14 cellular contexts compared by ENCODE assay signal in the genomic region with DNA sequence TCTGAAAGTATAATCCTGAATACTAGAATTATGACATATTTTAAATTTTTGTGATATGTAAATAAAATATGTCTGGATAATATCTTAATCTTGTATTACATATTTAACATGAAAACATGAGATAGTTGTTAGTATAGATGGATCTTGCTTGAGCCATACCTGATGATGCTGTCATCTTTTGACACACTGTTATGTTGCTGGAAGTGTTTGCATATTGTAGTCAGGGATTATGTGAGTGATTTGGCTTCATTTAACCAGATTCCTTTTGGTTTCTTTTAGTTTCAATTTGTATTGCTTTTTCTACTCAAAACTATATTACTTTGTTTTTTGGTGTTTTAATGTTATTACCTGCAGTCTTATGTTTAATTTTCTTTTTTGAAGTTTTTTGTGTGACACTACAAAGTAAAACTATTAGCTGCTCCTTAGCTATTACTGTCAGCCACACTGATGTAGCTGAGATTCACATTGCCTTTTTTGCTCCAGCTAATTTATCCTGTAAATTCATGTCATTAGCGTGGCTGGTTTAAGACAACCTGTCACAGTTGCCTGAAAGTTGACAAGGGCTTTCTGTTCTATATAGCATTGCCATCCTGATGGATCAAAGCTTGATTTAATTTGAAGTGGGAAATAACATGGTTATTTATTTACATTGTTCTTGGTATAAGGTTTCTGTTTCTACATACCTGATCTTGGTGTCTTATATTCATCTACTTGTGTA. TPM values are rescaled to one million over a fixed set of nuclear protein-coding genes. Genes with fewer than 3 reads are reported as not detected.
DNase-seq lines count a peak whose midpoint lies in the region; ATAC-seq, FAIRE-seq and TF ChIP-seq lines count a peak whose summit lies in the region.
"Had no signal": no experiment of that assay in that cellular context is flagged by ENCODE, and none has a peak within 500 bp of the region (broad histone marks: within the 10 kb centered on the region; RNA-seq: fewer than 3 reads in every experiment).

No MANE protein-coding gene starts in this region.

- FAIRE-seq in islet of Langerhans (lab: Jason Lieb, UNC): peak; percentile 85
- no peak for FAIRE-seq in urothelium cell line (lab: Jason Lieb, UNC)

- no peaks in the 10 kb centered on the region for H3K27me3 Mint-ChIP-seq in CD8-positive, alpha-beta memory T cell

- TF ChIP-seq POLR2A in prostate gland (IDR thresholded peaks at IDR 0.05): no peak

- no peaks in the 10 kb centered on the region for H3K36me3 ChIP-seq in CD8-positive, alpha-beta memory T cell (ENCODE audit: insufficient read depth, low read length)
- no peaks in the 10 kb centered on the region for H3K36me3 ChIP-seq in prostate gland
- H3K36me3 ChIP-seq: ascending aorta had no signal

- 0% methylated on average over 1 of the region's 1 CpG for WGBS in prostate gland

- H3K9me3 Mint-ChIP-seq in CD8-positive, alpha-beta memory T cell: no peaks in the 10 kb centered on the region

- peak overlapping the region in 6 of 8 donors; percentile 10 to 82 (median 36) for H3K27ac Mint-ChIP-seq in CD8-positive, alpha-beta memory T cell
- H3K27ac Mint-ChIP-seq: endodermal cell had no signal

- H3K36me3 Mint-ChIP-seq in CD8-positive, alpha-beta memory T cell: peaks cover 0 to 35% (median 11%) of the 10 kb centered on the region in 3 donors

- no peaks in the 10 kb centered on the region for H3K9me3 ChIP-seq in CD8-positive, alpha-beta memory T cell (ENCODE audit: low read length)
- no peaks in the 10 kb centered on the region for H3K9me3 ChIP-seq in prostate gland
- H3K9me3 ChIP-seq: ascending aorta, BLaER1 had no signal

- CTCF ChIA-PET in CD8-positive, alpha-beta memory T cell (lab: Charles Lee): interaction anchor here (0.9 to 3.2 kb wide), 2 partner anchors 27 to 34 kb away, joined by 4 to 15 read pairs; partner anchors contain the start of gene METAP1

- no peak overlapping the region for H3K27ac ChIP-seq in CD8-positive, alpha-beta memory T cell (ENCODE audit: low read depth, low read length)
- no peak overlapping the region for H3K27ac ChIP-seq in prostate gland
- H3K27ac ChIP-seq: ascending aorta, BLaER1 had no signal

- no peaks in the 10 kb centered on the region for H3K27me3 ChIP-seq in CD8-positive, alpha-beta memory T cell (ENCODE audit: insufficient read depth, low read length, poor library complexity, severe bottlenecking)
- no peaks in the 10 kb centered on the region for H3K27me3 ChIP-seq in prostate gland (replicated peaks; ENCODE audit: insufficient read depth)
- H3K27me3 ChIP-seq: ascending aorta, BLaER1 had no signal

- DNase-seq in CD8-positive, alpha-beta memory T cell: no peak
- DNase-seq in dedifferentiated amniotic fluid mesenchymal stem cell (ENCODE audit: extremely low spot score): no peak
- DNase-seq in urothelium cell line (ENCODE audit: low spot score): no peak
- DNase-seq in prostate gland (ENCODE audit: low spot score): no peak
- DNase-seq in germinal center (ENCODE audit: low spot score): no peak
- DNase-seq: endodermal cell; hypothalamus; NCI-H748 treated with DMSO at 0.1 percent for 48 hours; stimulated activated CD4-positive, alpha-beta T cell treated with anti-CD3 and anti-CD28 coated beads, Interleukin-12 subunit alpha, Interleukin-12 subunit beta, amount 100 ng/mL, for 4 hours had no signal

- no peak for TF ChIP-seq CTCF in prostate gland (IDR thresholded peaks at IDR 0.05)

- H3K4me1 ChIP-seq in CD8-positive, alpha-beta memory T cell (ENCODE audit: insufficient read depth, low read length): peaks cover 7% of the 10 kb centered on the region
- no peaks in the 10 kb centered on the region for H3K4me1 ChIP-seq in prostate gland (replicated peaks)

- H3K4me1 Mint-ChIP-seq in CD8-positive, alpha-beta memory T cell: peaks cover 60 to 79% (median 74%) of the 10 kb centered on the region in 3 donors

- peak overlapping the region in 1 of 7 donors; percentile 38 for H3K4me3 Mint-ChIP-seq in CD8-positive, alpha-beta memory T cell
- H3K4me3 Mint-ChIP-seq: endodermal cell had no signal

- POLR2A ChIA-PET in CD8-positive, alpha-beta memory T cell (lab: Charles Lee): interaction anchor here (0.6 kb wide), 1 partner anchor 100 kb away, joined by 3 read pairs; no protein-coding TSS in a partner anchor

- intact Hi-C loops in prostate gland (cut with DNase I): no loop called here

- H3K4me3 ChIP-seq in CD8-positive, alpha-beta memory T cell (ENCODE audit: low read length): no peak overlapping the region
- no peak overlapping the region for H3K4me3 ChIP-seq in prostate gland
- H3K4me3 ChIP-seq: ascending aorta, BLaER1 had no signal

- ATAC-seq in GM21529 (IDR thresholded peaks at IDR 0.05; ENCODE audit: unreplicated experiment): peak; percentile 53
- ATAC-seq in HG03469 (IDR thresholded peaks at IDR 0.05; ENCODE audit: unreplicated experiment): peak; percentile 60

RNA-seq across cellular contexts. Expression of gene METAP1, which starts 33.7 kb away (rescaled TPM):
- total RNA-seq in CD8-positive, alpha-beta memory T cell: 10 to 100 TPM; 56.6 to 58.5 TPM
- 30.4 TPM for polyA plus RNA-seq in CD8-positive, alpha-beta memory T cell
- 10 to 100 TPM; 55.3 to 70.1 TPM for total RNA-seq in prostate gland

RNA-seq across cellular contexts. Expression of gene ADH5, which starts 59.4 kb away (rescaled TPM):
- total RNA-seq in CD8-positive, alpha-beta memory T cell: 100 to 1,000 TPM; 113 to 116 TPM
- polyA plus RNA-seq in CD8-positive, alpha-beta memory T cell: 127 TPM
- 100 to 1,000 TPM; 127 to 149 TPM for total RNA-seq in prostate gland
